In genomic region chr10:71371750-71372166, GRCh38 we compare ENCODE assay signal across 9 cellular contexts. TPM values are rescaled to one million over a fixed set of nuclear protein-coding genes. Genes with fewer than 3 reads are reported as not detected.
DNase-seq lines count a peak whose midpoint lies in the region; ATAC-seq, FAIRE-seq and TF ChIP-seq lines count a peak whose summit lies in the region.
"Had no signal": no experiment of that assay in that cellular context is flagged by ENCODE, and none has a peak within 500 bp of the region (broad histone marks: within the 10 kb centered on the region; RNA-seq: fewer than 3 reads in every experiment).

No MANE protein-coding gene starts in this region.

- peak; percentile 67 to 71 for DNase-seq in AML-193 (lab: John Stamatoyannopoulos, UW)
- DNase-seq in GM19239 (ENCODE audit: insufficient read length, low spot score): no peak
- peak; percentile 56 for DNase-seq in GM12878 (ENCODE audit: low read depth, low spot score)
- DNase-seq in glutamatergic neuron: no peak
- DNase-seq in EL: no peak
- no peak for DNase-seq in NCI-H2196 (lab: John Stamatoyannopoulos, UW; ENCODE audit: unreplicated experiment)
- DNase-seq in stimulated activated CD4-positive, alpha-beta T cell treated with anti-CD3 and anti-CD28 coated beads, Interleukin-4, amount 100 ng/mL, for 24 hours: no peak

- TF ChIP-seq RAD21 in GM12878 (IDR thresholded peaks at IDR 0.05; ENCODE audit: insufficient read depth, low read depth, low read length): no peak

- in situ Hi-C loops in GM12878 (cut with MboI): no loop called here

- H3K9me3 ChIP-seq in GM12878 (replicated peaks; ENCODE audit: control insufficient read depth, insufficient read depth, low read length): no peaks in the 10 kb centered on the region

- POLR2A ChIA-PET in GM12878 (lab: Charles Lee): interaction anchor here (1.0 to 1.7 kb wide), 5 partner anchors 18 to 355 kb away, joined by 3 to 6 read pairs (median 4); no protein-coding TSS in a partner anchor

- TF ChIP-seq CTCF in GM12878 (IDR thresholded peaks at IDR 0.05 in 2 of 3, conservative IDR thresholded peaks at IDR 0.05 in 1 of 3; ENCODE audit: control insufficient read depth in 2 of 3, extremely low read depth in 1 of 3, insufficient read depth in 1 of 3, low read depth in 3 of 3, low read length in 3 of 3): no peak
- no peak for TF ChIP-seq CTCF in glutamatergic neuron (IDR thresholded peaks at IDR 0.05; ENCODE audit: partially characterized antibody, unreplicated experiment)

- no TSS peak for BruUV-seq in GM12878 (replicated peaks; lab: Mats Ljungman, UMichigan)

- no peaks in the 10 kb centered on the region for H3K36me3 Mint-ChIP-seq in glutamatergic neuron (ENCODE audit: unreplicated experiment)

- no peak overlapping the region for H3K9ac ChIP-seq in GM12878 (ENCODE audit: control insufficient read depth, insufficient read depth, low read length)

- 5% methylated on average over 6 of the region's 6 CpGs for WGBS in GM12878 (ENCODE audit: insufficient coverage, insufficient replicate concordance, low lambda C conversion rate, missing lambda C conversion rate)

- SMC1A ChIA-PET in GM12878 (lab: Charles Lee; ENCODE audit: uncharacterized antibody, unreplicated experiment): interaction anchor here (1.1 to 18.0 kb wide), 14 partner anchors 9 to 399 kb away, joined by 3 to 249 read pairs (median 6); partner anchors contain the start of gene SLC29A3

- H3K27me3 Mint-ChIP-seq in glutamatergic neuron (ENCODE audit: unreplicated experiment): peaks cover 7% of the 10 kb centered on the region

- no peaks in the 10 kb centered on the region for H3K9me3 Mint-ChIP-seq in glutamatergic neuron (ENCODE audit: unreplicated experiment)

- RAD21 ChIA-PET in GM12878 (lab: Charles Lee; ENCODE audit: unreplicated experiment): interaction anchor here (0.7 to 3.7 kb wide), 6 partner anchors 10 to 441 kb away, joined by 3 to 40 read pairs (median 5); partner anchors contain the start of gene SLC29A3

- H3K4me3 Mint-ChIP-seq in glutamatergic neuron (ENCODE audit: unreplicated experiment): no peak overlapping the region

- FAIRE-seq in GM19239 (lab: Jason Lieb, UNC) (peak; percentile 86), GM12878 (lab: Jason Lieb, UNC) (no peak)

- intact Hi-C loops in GM12878 (cut with micrococcal nuclease; ENCODE audit: unreplicated experiment): no loop called here

- H3K27me3 ChIP-seq in GM12878 (replicated peaks in 1 of 2; ENCODE audit: control insufficient read depth in 2 of 2, insufficient read depth in 2 of 2, low read length in 1 of 2): no peaks in the 10 kb centered on the region

- ATAC-seq in HG03432 (IDR thresholded peaks at IDR 0.05; ENCODE audit: unreplicated experiment) (peak; percentile 62), GM12878 (peak; percentile 65)

- H3K4me1 Mint-ChIP-seq in glutamatergic neuron (ENCODE audit: low read depth, unreplicated experiment): peaks cover 5% of the 10 kb centered on the region

- no peaks in the 10 kb centered on the region for H4K20me1 ChIP-seq in GM12878 (ENCODE audit: control insufficient read depth, insufficient read depth)

- TF ChIP-seq EP300 in GM12878 (IDR thresholded peaks at IDR 0.05; ENCODE audit: borderline replicate concordance in 1 of 2, control insufficient read depth in 1 of 2, low read depth in 2 of 2, low read length in 2 of 2): no peak; a peak in 1 of 4 replicates

- no peaks in the 10 kb centered on the region for H3K36me3 ChIP-seq in GM12878 (ENCODE audit: control insufficient read depth in 2 of 2, insufficient read depth in 2 of 2, low read length in 1 of 2)

- no peak for TF ChIP-seq POLR2A in GM12878 (IDR thresholded peaks at IDR 0.05; ENCODE audit: low read depth, low read length)

- no peak overlapping the region; the same call in 1 of the 2 replicates for H2AFZ ChIP-seq in GM12878 (ENCODE audit: control insufficient read depth, low read depth, low read length)

- no peak overlapping the region for H3K27ac Mint-ChIP-seq in glutamatergic neuron (ENCODE audit: unreplicated experiment)

- peak overlapping the region; percentile 91 for H3K4me2 ChIP-seq in GM12878 (ENCODE audit: control insufficient read depth, insufficient read depth)

- peaks cover 58% of the 10 kb centered on the region for H3K4me1 ChIP-seq in GM12878 (ENCODE audit: control insufficient read depth, insufficient read depth, low read length)

- H3K79me2 ChIP-seq in GM12878 (ENCODE audit: control insufficient read depth, insufficient read depth, low read length): no peaks in the 10 kb centered on the region

- peak overlapping the region; percentile 93 for H3K27ac ChIP-seq in GM12878 (ENCODE audit: control insufficient read depth, insufficient read depth)

- CTCF ChIA-PET in GM12878 (lab: Yijun Ruan, JAX): interaction anchor here (0.6 to 17.5 kb wide), 6 partner anchors 12 to 325 kb away, joined by 3 to 359 read pairs (median 10); partner anchors contain the start of gene SLC29A3

- no peak overlapping the region for H3K4me3 ChIP-seq in GM12878

TF ChIP-seq in GM12878, 131 proteins besides CTCF, POLR2A, EP300 and RAD21 (continues in another document):
- TF ChIP-seq PAX5 (IDR thresholded peaks at IDR 0.05; ENCODE audit: borderline replicate concordance, low read depth, low read length) (peak; percentile 49; the same call in 1 of the 2 replicates), NFYA (IDR thresholded peaks at IDR 0.05; ENCODE audit: borderline replicate concordance, low read depth, low read length) (no peak), YBX1 (IDR thresholded peaks at IDR 0.05) (no peak), SMARCA5 (IDR thresholded peaks at IDR 0.05) (0 out of 2 replicates have a peak, but pooled peaks have one; percentile 25), IRF5 (IDR thresholded peaks at IDR 0.05; ENCODE audit: borderline replicate concordance) (no peak)

RNA-seq across cellular contexts. Expression of gene CDH23, which starts 25.0 kb away (rescaled TPM):
- total RNA-seq in GM12878 (2013; cell fraction: nucleolus; rRNA removed): 0.65 and 1.0 TPM in 2 replicates
- total RNA-seq in GM12878 (2014; rRNA removed) (0.22 and 0.40 TPM in 2 replicates), GM12878 (2014; rRNA removed; fragmentation: Illumina TruSeq; extraction: Trizol) (0.14 and 0.22 TPM in 2 replicates), GM12878 (2021) (0.16 and 0.26 TPM in 2 replicates), glutamatergic neuron (ENCODE audit: unreplicated experiment) (2.0 TPM)
- polyA plus RNA-seq in GM12878 (2011; ENCODE audit: low read depth): 0.05 TPM
- polyA plus RNA-seq in GM12878 (2011; rRNA removed) (0.04 and 0.12 TPM in 2 replicates), GM12878 (2014; fragmentation: Illumina TruSeq; extraction: Trizol) (0.03 and 0.13 TPM in 2 replicates), GM12878 (2014; fragmentation: Nextera tagmentation; extraction: Ambion mirVana) (under 1 TPM in 1 of 2 experiments, not detected in 1; 0.09 TPM), GM12878 (2014; rRNA removed) (0.15 and 0.34 TPM in 2 replicates), GM12878 (2016; fragmentation: Nextera tagmentation; extraction: Ambion mirVana) (under 1 TPM; 0.12 to 0.15 TPM)
- 0.10 and 0.12 TPM in 2 replicates for polyA plus RNA-seq in GM12878 (2011; cell fraction: cytosol; rRNA removed)
- 0.31 and 0.37 TPM in 2 replicates for polyA plus RNA-seq in GM12878 (2011; cell fraction: nucleus; rRNA removed)
- 0.18 and 0.25 TPM in 2 replicates for polyA plus RNA-seq in GM12878 (2012)
- 0.05 TPM in 1 of 2 replicates, not detected in the other for polyA minus RNA-seq in GM12878 (2011; rRNA and poly(A)+ RNA removed)
- not detected in 2 replicates for polyA minus RNA-seq in GM12878 (2011; cell fraction: cytosol; rRNA and poly(A)+ RNA removed)
- polyA minus RNA-seq in GM12878 (2011; cell fraction: nucleus; rRNA and poly(A)+ RNA removed): 0.10 TPM in 1 of 2 replicates, not detected in the other
- total RNA-seq: renal cortical epithelial cell had no signal

RNA-seq across cellular contexts. Expression of gene SLC29A3, which starts 52.7 kb away (rescaled TPM):
- total RNA-seq in GM12878 (2013; cell fraction: nucleolus; rRNA removed): 6.6 and 7.2 TPM in 2 replicates
- total RNA-seq in GM12878 (2014; rRNA removed): 1.5 and 1.8 TPM in 2 replicates
- 1.5 and 1.6 TPM in 2 replicates for total RNA-seq in GM12878 (2014; rRNA removed; fragmentation: Illumina TruSeq; extraction: Trizol)
- total RNA-seq in GM12878 (2021): 3.2 and 3.6 TPM in 2 replicates
- polyA plus RNA-seq in GM12878 (2011; ENCODE audit: low read depth): 1.1 TPM
- polyA plus RNA-seq in GM12878 (2011; rRNA removed): 1.5 and 2.8 TPM in 2 replicates
- polyA plus RNA-seq in GM12878 (2011; cell fraction: cytosol; rRNA removed): 3.7 and 4.2 TPM in 2 replicates
- polyA plus RNA-seq in GM12878 (2011; cell fraction: nucleus; rRNA removed): 3.5 and 4.4 TPM in 2 replicates
- 1.6 TPM in 2 replicates for polyA plus RNA-seq in GM12878 (2012)
- polyA plus RNA-seq in GM12878 (2014; fragmentation: Illumina TruSeq; extraction: Trizol): 3.1 and 3.2 TPM in 2 replicates
- polyA plus RNA-seq in GM12878 (2014; fragmentation: Nextera tagmentation; extraction: Ambion mirVana): 1 to 10 TPM; 2.1 to 2.5 TPM
- 1.8 and 2.0 TPM in 2 replicates for polyA plus RNA-seq in GM12878 (2014; rRNA removed)
- polyA plus RNA-seq in GM12878 (2016; fragmentation: Nextera tagmentation; extraction: Ambion mirVana): 1 to 10 TPM; 3.1 to 4.0 TPM
- 3.8 and 4.7 TPM in 2 replicates for polyA minus RNA-seq in GM12878 (2011; rRNA and poly(A)+ RNA removed)
- polyA minus RNA-seq in GM12878 (2011; cell fraction: cytosol; rRNA and poly(A)+ RNA removed): 1.1 and 3.2 TPM in 2 replicates
- polyA minus RNA-seq in GM12878 (2011; cell fraction: nucleus; rRNA and poly(A)+ RNA removed): 2.8 and 4.5 TPM in 2 replicates
- total RNA-seq in glutamatergic neuron (ENCODE audit: unreplicated experiment): 7.8 TPM

Comparison
In these comparisons a context has a peak if more than half of its experiments do, and no peak if none do; other contexts are left out.
1. DNase-seq: peak in AML-193 (2 of 2) and GM12878 (single experiment); none in GM19239 (single experiment), glutamatergic neuron (single experiment), EL (single experiment), NCI-H2196 (single experiment) and stimulated activated CD4-positive, alpha-beta T cell treated with anti-CD3 and anti-CD28 coated beads, Interleukin-4, amount 100 ng/mL, for 24 hours (single experiment).